Comparison of ENCODE assay signal across 18 cellular contexts in genomic region chr14:33707751-33708150, GRCh38.
DNase-seq lines count a peak whose midpoint lies in the region; ATAC-seq, FAIRE-seq and TF ChIP-seq lines count a peak whose summit lies in the region.
"Had no signal": no experiment of that assay in that cellular context is flagged by ENCODE, and none has a peak within 500 bp of the region (broad histone marks: within the 10 kb centered on the region; RNA-seq: fewer than 3 reads in every experiment).

No MANE protein-coding gene starts in this region.

- H3K27ac ChIP-seq in SK-N-SH (ENCODE audit: low read depth in 2 of 2, low read length in 1 of 2) (no peak overlapping the region), astrocyte (ENCODE audit: low read depth, low read length) (no peak overlapping the region), layer of hippocampus (ENCODE audit: low read depth, low read length) (peak overlapping the region; percentile 14), left ventricle myocardium inferior (replicated peaks) (no peak overlapping the region), colonic mucosa (no peak overlapping the region)
- H3K27ac ChIP-seq: BLaER1 treated with 17β-estradiol and CSF1 and Interleukin-3, amounts not matched to agents 10 nM and 100 nM; HL-60 had no signal

- no peak overlapping the region for H3K4me3 Mint-ChIP-seq in astrocyte (ENCODE audit: unreplicated experiment)

- H3K79me2 ChIP-seq in SK-N-SH (ENCODE audit: insufficient read depth) (no peaks in the 10 kb centered on the region), astrocyte (ENCODE audit: insufficient read depth, low read length) (no peaks in the 10 kb centered on the region)

- H3K27ac Mint-ChIP-seq in astrocyte (ENCODE audit: unreplicated experiment) = no peak overlapping the region

- H3K36me3 ChIP-seq in SK-N-SH (replicated peaks in 1 of 2; ENCODE audit: control insufficient read depth in 1 of 2, insufficient read depth in 2 of 2, low read length in 1 of 2) = no peaks in the 10 kb centered on the region
- H3K36me3 ChIP-seq in astrocyte (ENCODE audit: insufficient read depth, low read length) = no peaks in the 10 kb centered on the region
- H3K36me3 ChIP-seq in left ventricle myocardium inferior = no peaks in the 10 kb centered on the region
- H3K36me3 ChIP-seq in colonic mucosa = no peaks in the 10 kb centered on the region
- H3K36me3 ChIP-seq: BLaER1 treated with 17β-estradiol and CSF1 and Interleukin-3, amounts not matched to agents 10 nM and 100 nM had no signal

- H3K9me3 Mint-ChIP-seq in astrocyte (ENCODE audit: unreplicated experiment) = no peaks in the 10 kb centered on the region

- H3K36me3 Mint-ChIP-seq in astrocyte (ENCODE audit: low read depth, unreplicated experiment) = no peaks in the 10 kb centered on the region

- TF ChIP-seq CTCF in SK-N-SH (IDR thresholded peaks at IDR 0.05) (no peak), astrocyte (IDR thresholded peaks at IDR 0.05; ENCODE audit: insufficient read depth, low read depth, low read length) (no peak), GM13976 (IDR thresholded peaks at IDR 0.05; ENCODE audit: borderline replicate concordance, control extremely low read depth, extremely low read depth, insufficient read depth, missing control alignments) (no peak), left ventricle myocardium inferior (IDR thresholded peaks at IDR 0.05; ENCODE audit: borderline replicate concordance) (no peak), colonic mucosa (IDR thresholded peaks at IDR 0.05) (no peak)

- H3K9me3 ChIP-seq in SK-N-SH (no peaks in the 10 kb centered on the region), astrocyte (ENCODE audit: insufficient read depth, low read depth, low read length) (no peaks in the 10 kb centered on the region), left ventricle myocardium inferior (replicated peaks) (no peaks in the 10 kb centered on the region), colonic mucosa (no peaks in the 10 kb centered on the region)
- H3K9me3 ChIP-seq: BLaER1 treated with 17β-estradiol and CSF1 and Interleukin-3, amounts not matched to agents 10 nM and 100 nM had no signal

- intact Hi-C loops in left ventricle myocardium inferior (cut with micrococcal nuclease) (no loop called here), colonic mucosa (cut with DNase I) (no loop called here)

- no peak for TF ChIP-seq EP300 in SK-N-SH (IDR thresholded peaks at IDR 0.05; ENCODE audit: borderline replicate concordance in 1 of 2, low read depth in 1 of 2, low read length in 1 of 2)

- DNase-seq in SK-N-SH (no peak), astrocyte (ENCODE audit: low read depth) (peak; percentile 85), GM13976 (ENCODE audit: low spot score) (no peak), left ventricle myocardium inferior (no peak), colonic mucosa (no peak)
- DNase-seq: DMS153, KBM-7, NCI-H1105 treated with DMSO at 0.1 percent for 48 hours, NCI-H187, NCI-H510A, NCI-H82 had no signal

- H3K4me1 ChIP-seq in SK-N-SH (ENCODE audit: control insufficient read depth in 1 of 2, insufficient read depth in 2 of 2, low read depth in 1 of 2, low read length in 1 of 2) = no peaks in the 10 kb centered on the region; a peak in 1 of 4 replicates
- H3K4me1 ChIP-seq in astrocyte (ENCODE audit: insufficient read depth, low read length) = peaks cover 10% of the 10 kb centered on the region
- no peaks in the 10 kb centered on the region for H3K4me1 ChIP-seq in left ventricle myocardium inferior
- H3K4me1 ChIP-seq in colonic mucosa = no peaks in the 10 kb centered on the region
- H3K4me1 ChIP-seq: BLaER1 treated with 17β-estradiol and CSF1 and Interleukin-3, amounts not matched to agents 10 nM and 100 nM had no signal

- ATAC-seq in SK-N-SH treated with all-trans-retinoic acid at 6 μM for 48 hours (no peak), HG02870 (IDR thresholded peaks at IDR 0.05; ENCODE audit: unreplicated experiment) (no peak)

- H4K20me1 ChIP-seq in SK-N-SH (ENCODE audit: insufficient read depth) = no peaks in the 10 kb centered on the region
- no peaks in the 10 kb centered on the region for H4K20me1 ChIP-seq in astrocyte (ENCODE audit: insufficient read depth, low read length)
- H4K20me1 ChIP-seq: BLaER1 treated with 17β-estradiol and CSF1 and Interleukin-3, amounts not matched to agents 10 nM and 100 nM had no signal

- no peaks in the 10 kb centered on the region for H3K27me3 ChIP-seq in SK-N-SH (ENCODE audit: insufficient read depth)
- no peaks in the 10 kb centered on the region for H3K27me3 ChIP-seq in astrocyte (ENCODE audit: insufficient read depth, low read length)
- H3K27me3 ChIP-seq in layer of hippocampus (ENCODE audit: control insufficient read depth, insufficient read depth, low read length) = no peaks in the 10 kb centered on the region
- H3K27me3 ChIP-seq in left ventricle myocardium inferior (ENCODE audit: low read depth) = no peaks in the 10 kb centered on the region
- H3K27me3 ChIP-seq in colonic mucosa = no peaks in the 10 kb centered on the region
- H3K27me3 ChIP-seq: BLaER1 treated with 17β-estradiol and CSF1 and Interleukin-3, amounts not matched to agents 10 nM and 100 nM had no signal

- H2AFZ ChIP-seq in SK-N-SH (ENCODE audit: low read depth) (peak overlapping the region; percentile 36; the same call in 1 of the 2 replicates), astrocyte (ENCODE audit: low read depth, low read length) (peak overlapping the region; percentile 77)

- TF ChIP-seq RAD21 in SK-N-SH (IDR thresholded peaks at IDR 0.05; ENCODE audit: low read length) = no peak

- in situ Hi-C loops in GM13976 (cut with MboI; ENCODE audit: low sequenced_read_pairs, unreplicated experiment) = no loop called here

- H3K9ac ChIP-seq in SK-N-SH (no peak overlapping the region), astrocyte (ENCODE audit: low read length) (peak overlapping the region; percentile 2), colonic mucosa (ENCODE audit: low read depth in 2 of 2, low read length in 2 of 2) (no peak overlapping the region)
- H3K9ac ChIP-seq: BLaER1 treated with 17β-estradiol and CSF1 and Interleukin-3, amounts not matched to agents 10 nM and 100 nM had no signal

- H3K4me1 Mint-ChIP-seq in astrocyte (ENCODE audit: low read depth, unreplicated experiment) = peaks cover 5% of the 10 kb centered on the region

- no peaks in the 10 kb centered on the region for H3K9me2 ChIP-seq in SK-N-SH

- no peak for FAIRE-seq in astrocyte (lab: Jason Lieb, UNC)
- FAIRE-seq: GM18507, RCC 7860 had no signal

- H3K27me3 Mint-ChIP-seq in astrocyte (ENCODE audit: low read depth, unreplicated experiment) = no peaks in the 10 kb centered on the region

- H3K4me3 ChIP-seq in SK-N-SH (ENCODE audit: low read depth in 2 of 2, low read length in 1 of 2) (no peak overlapping the region), astrocyte (ENCODE audit: insufficient read depth, low read depth, low read length) (no peak overlapping the region), left ventricle myocardium inferior (no peak overlapping the region), colonic mucosa (no peak overlapping the region)
- H3K4me3 ChIP-seq: BLaER1 treated with 17β-estradiol and CSF1 and Interleukin-3, amounts not matched to agents 10 nM and 100 nM had no signal

- H3K4me2 ChIP-seq in SK-N-SH = no peak overlapping the region
- peak overlapping the region; percentile 39 for H3K4me2 ChIP-seq in astrocyte (ENCODE audit: low read length)
- H3K4me2 ChIP-seq: BLaER1 treated with 17β-estradiol and CSF1 and Interleukin-3, amounts not matched to agents 10 nM and 100 nM had no signal

- POLR2A ChIA-PET in SK-N-SH (lab: Yijun Ruan, JAX) = no interaction called here

- no peaks in the 10 kb centered on the region for H3F3A ChIP-seq in SK-N-SH (replicated peaks; ENCODE audit: insufficient read depth)

- WGBS in SK-N-SH (ENCODE audit: low lambda C conversion rate) = 76% methylated on average over 7 of the region's 7 CpGs

- CTCF ChIA-PET in SK-N-SH (lab: Yijun Ruan, JAX) = interaction anchor here (0.7 to 2.2 kb wide), 2 partner anchors 10 to 85 kb away, joined by 3 to 6 read pairs; no protein-coding TSS in a partner anchor

TF ChIP-seq in SK-N-SH, 30 proteins besides CTCF, POLR2A, EP300 and RAD21:
- TF ChIP-seq RXRA (IDR thresholded peaks at IDR 0.05; ENCODE audit: borderline replicate concordance, low read depth) = no peak

TF ChIP-seq in SK-N-SH treated with all-trans-retinoic acid at 6 μM for 48 hours, 23 proteins besides CTCF, POLR2A, EP300 and RAD21 (continues in another document):
- TF ChIP-seq ZNF70 (CRISPR knock-in tag; IDR thresholded peaks at IDR 0.05) (no peak), TSHZ2 (CRISPR knock-in tag; IDR thresholded peaks at IDR 0.05) (no peak), CSRNP3 (CRISPR knock-in tag; IDR thresholded peaks at IDR 0.05) (no peak)
